In genomic region chr10:129094233-129094632, GRCh38 we compare ENCODE assay signal across 18 cellular contexts.
A peak's percentile ranks its signal among the peaks of the same experiment; 100 is the strongest.
DNase-seq lines count a peak whose midpoint lies in the region; ATAC-seq and TF ChIP-seq lines count a peak whose summit lies in the region.
"Had no signal": no experiment of that assay in that cellular context is flagged by ENCODE, and none has a peak within 500 bp of the region (broad histone marks: within the 10 kb centered on the region; RNA-seq: fewer than 3 reads in every experiment).

No MANE protein-coding gene starts in this region.

- no peak overlapping the region for H3K14ac ChIP-seq in trophoblast cell (ENCODE audit: low read length)

- H3K4me1 ChIP-seq in esophagus muscularis mucosa (peaks cover 14 to 29% (median 24%) of the 10 kb centered on the region in 4 donors), trophoblast cell (ENCODE audit: control insufficient read depth in 1 of 2, insufficient read depth in 2 of 2, low read length in 2 of 2) (no peaks in the 10 kb centered on the region)
- H3K4me1 ChIP-seq: Caco-2 had no signal

- no peak overlapping the region for H3K27ac ChIP-seq in esophagus muscularis mucosa (replicated peaks in 1 of 4)
- H3K27ac ChIP-seq in trophoblast cell (ENCODE audit: low read depth, low read length), result no peak overlapping the region
- H3K27ac ChIP-seq: 22Rv1, BLaER1, C4-2B had no signal

- H4K12ac ChIP-seq in trophoblast cell (ENCODE audit: low read depth, low read length), result no peak overlapping the region

- TF ChIP-seq CTCF in esophagus muscularis mucosa (IDR thresholded peaks at IDR 0.05), result no peak

- no peak overlapping the region for H3K9ac ChIP-seq in trophoblast cell (ENCODE audit: low read length)
- H3K9ac ChIP-seq: BLaER1 had no signal

- no peak overlapping the region for H3K23ac ChIP-seq in trophoblast cell (ENCODE audit: low read length)

- H2AFZ ChIP-seq in trophoblast cell (ENCODE audit: insufficient read depth, low read length, poor library complexity), result no peak overlapping the region
- H2AFZ ChIP-seq: GM23338 had no signal

- H2BK120ac ChIP-seq in trophoblast cell (ENCODE audit: insufficient read depth, low read length, poor library complexity), result no peak overlapping the region

- no peak overlapping the region for H4K8ac ChIP-seq in trophoblast cell (ENCODE audit: low read depth, low read length)

- intact Hi-C loops in esophagus muscularis mucosa (cut with DNase I), result no loop called here

- H3K4me3 ChIP-seq in esophagus muscularis mucosa, result no peak overlapping the region
- H3K4me3 ChIP-seq in trophoblast cell (ENCODE audit: low read depth, low read length), result peak overlapping the region; percentile 33
- H3K4me3 ChIP-seq: BLaER1, GM12878, GM23338 had no signal

- H3K4ac ChIP-seq in trophoblast cell (ENCODE audit: low read depth, low read length), result no peak overlapping the region

- H3K27me3 ChIP-seq in esophagus muscularis mucosa, result no peaks in the 10 kb centered on the region
- no peaks in the 10 kb centered on the region for H3K27me3 ChIP-seq in trophoblast cell (ENCODE audit: insufficient read depth, low read length)
- H3K27me3 ChIP-seq: BLaER1 had no signal

- H3K4me2 ChIP-seq in trophoblast cell (ENCODE audit: low read length), result no peak overlapping the region
- H3K4me2 ChIP-seq: BLaER1, GM23338 had no signal

- no peak for TF ChIP-seq EP300 in esophagus muscularis mucosa (IDR thresholded peaks at IDR 0.05)

- ATAC-seq in HG03520 (IDR thresholded peaks at IDR 0.05; ENCODE audit: unreplicated experiment), result no peak
- ATAC-seq: CD8-positive, alpha-beta T cell; GM12878; GM23338; HCT116 had no signal

- WGBS in esophagus muscularis mucosa, result 95% methylated on average over 6 of the region's 6 CpGs
- WGBS in trophoblast cell (ENCODE audit: extremely low coverage, insufficient coverage, insufficient read length), result no CpG with 5 or more reads among the region's 6 CpGs

- H3K79me1 ChIP-seq in trophoblast cell (ENCODE audit: low read length), result no peaks in the 10 kb centered on the region

- no peak for TF ChIP-seq POLR2A in esophagus muscularis mucosa (IDR thresholded peaks at IDR 0.05; ENCODE audit: low read depth)

- no peak overlapping the region for H2BK5ac ChIP-seq in trophoblast cell (ENCODE audit: low read depth, low read length, poor library complexity)

- H3K9me3 ChIP-seq in esophagus muscularis mucosa, result no peaks in the 10 kb centered on the region
- H3K9me3 ChIP-seq in trophoblast cell (ENCODE audit: insufficient read depth, low read depth, low read length), result peaks cover 1% of the 10 kb centered on the region
- H3K9me3 ChIP-seq: BLaER1, Caco-2 had no signal

- H3K18ac ChIP-seq in trophoblast cell (ENCODE audit: low read length), result no peak overlapping the region

- peak; percentile 41 for DNase-seq in activated CD8-positive, alpha-beta memory T cell treated with anti-CD3 and anti-CD28 coated beads for 24 hours
- no peak for DNase-seq in activated CD8-positive, alpha-beta memory T cell treated with anti-CD3 and anti-CD28 coated beads, Interleukin-2, amount 50 U/mL, for 4 hours
- DNase-seq in esophagus muscularis mucosa (ENCODE audit: extremely low spot score) (peak; percentile 74), trophoblast cell (no peak)
- no peak for DNase-seq in stimulated activated CD4-positive, alpha-beta T cell treated with anti-CD3 and anti-CD28 coated beads, Interleukin-1b, Interleukin-23, amount 100 ng/mL, for 48 hours
- DNase-seq: Caco-2; CD4-positive, CD25-positive, alpha-beta regulatory T cell; DMS153; DND-41; H9 had no signal

- H3K79me2 ChIP-seq in trophoblast cell (ENCODE audit: control insufficient read depth, insufficient read depth, low read length, poor library complexity), result no peaks in the 10 kb centered on the region

- H4K91ac ChIP-seq in trophoblast cell (ENCODE audit: low read depth, low read length), result no peak overlapping the region

- no peaks in the 10 kb centered on the region for H3K36me3 ChIP-seq in esophagus muscularis mucosa
- no peaks in the 10 kb centered on the region for H3K36me3 ChIP-seq in trophoblast cell (ENCODE audit: control insufficient read depth in 1 of 2, insufficient read depth in 2 of 2, low read length in 2 of 2)
- H3K36me3 ChIP-seq: BLaER1 had no signal

- H2AK5ac ChIP-seq in trophoblast cell (ENCODE audit: low read length), result no peak overlapping the region

- H2BK12ac ChIP-seq in trophoblast cell (ENCODE audit: low read length), result no peak overlapping the region

Comparison
In these comparisons a context has a peak if more than half of its experiments do, and no peak if none do; other contexts are left out.
1. DNase-seq: peak in activated CD8-positive, alpha-beta memory T cell treated with anti-CD3 and anti-CD28 coated beads for 24 hours (single experiment) and esophagus muscularis mucosa (single experiment); none in activated CD8-positive, alpha-beta memory T cell treated with anti-CD3 and anti-CD28 coated beads, Interleukin-2, amount 50 U/mL, for 4 hours (single experiment), trophoblast cell (0 of 2) and stimulated activated CD4-positive, alpha-beta T cell treated with anti-CD3 and anti-CD28 coated beads, Interleukin-1b, Interleukin-23, amount 100 ng/mL, for 48 hours (single experiment).